In genomic region chr2:20542269-20542668, GRCh38 we compare ENCODE assay signal across 18 cellular contexts.
"Had no signal": no experiment of that assay in that cellular context is flagged by ENCODE, and none has a peak within 500 bp of the region (broad histone marks: within the 10 kb centered on the region; RNA-seq: fewer than 3 reads in every experiment).

No MANE protein-coding gene starts in this region.

- H3K9me3 Mint-ChIP-seq: activated CD4-positive, alpha-beta memory T cell treated with anti-CD3 and anti-CD28 coated beads, Interleukin-2, amount 10 ng/mL, durations not matched to agents 7 days and 5 days; activated naive CD4-positive, alpha-beta T cell treated with anti-CD3 and anti-CD28 coated beads, Interleukin-2, amount 10 ng/mL, durations not matched to agents 7 days and 5 days; activated naive CD8-positive, alpha-beta T cell treated with anti-CD3 and anti-CD28 coated beads for 36 hours; activated T-cell treated with anti-CD3 and anti-CD28 coated beads, Interleukin-2, amount 50 U/mL, for 72 hours; activated T-helper 2 cell treated with anti-CD3 and anti-CD28 coated beads, Interferon-gamma antibody, Interleukin-2, Interleukin-4, amounts not matched to agents 10 μg/mL and 5 μg/mL and 100 μg/mL, durations not matched to agents 14 hours and 24 hours and 36 hours had no signal

- H3K4me3 Mint-ChIP-seq: activated CD4-positive, alpha-beta memory T cell treated with anti-CD3 and anti-CD28 coated beads, Interleukin-2, amount 10 ng/mL, durations not matched to agents 7 days and 5 days; activated CD4-positive, alpha-beta T cell treated with anti-CD3 and anti-CD28 coated beads for 36 hours; activated naive CD4-positive, alpha-beta T cell treated with anti-CD3 and anti-CD28 coated beads, Interleukin-2, amount 10 ng/mL, durations not matched to agents 7 days and 5 days; activated naive CD8-positive, alpha-beta T cell treated with anti-CD3 and anti-CD28 coated beads for 36 hours; activated T-cell treated with anti-CD3 and anti-CD28 coated beads, Interleukin-2, amount 50 U/mL, for 72 hours had no signal

- H3K27ac ChIP-seq: breast epithelium, VCaP had no signal

- H3K4me1 Mint-ChIP-seq: activated CD4-positive, alpha-beta T cell treated with anti-CD3 and anti-CD28 coated beads for 36 hours; activated naive CD4-positive, alpha-beta T cell treated with anti-CD3 and anti-CD28 coated beads, Interleukin-2, amount 10 ng/mL, durations not matched to agents 7 days and 5 days; activated naive CD8-positive, alpha-beta T cell treated with anti-CD3 and anti-CD28 coated beads for 36 hours had no signal

- ATAC-seq: activated CD4-positive, alpha-beta T cell treated with anti-CD3 and anti-CD28 coated beads for 36 hours; activated T-cell treated with anti-CD3 and anti-CD28 coated beads, Interleukin-2, amount 50 U/mL, for 72 hours; K562 had no signal

- H3K36me3 ChIP-seq: breast epithelium had no signal

- H3K27me3 ChIP-seq: breast epithelium had no signal

- H3K9me3 ChIP-seq: breast epithelium had no signal

- H3K36me3 Mint-ChIP-seq: activated naive CD4-positive, alpha-beta T cell treated with anti-CD3 and anti-CD28 coated beads, Interleukin-2, amount 10 ng/mL, durations not matched to agents 7 days and 5 days; activated naive CD8-positive, alpha-beta T cell treated with anti-CD3 and anti-CD28 coated beads for 36 hours had no signal

- H3K27ac Mint-ChIP-seq: activated CD4-positive, alpha-beta memory T cell treated with anti-CD3 and anti-CD28 coated beads, Interleukin-2, amount 10 ng/mL, durations not matched to agents 7 days and 5 days; activated CD4-positive, alpha-beta T cell treated with anti-CD3 and anti-CD28 coated beads for 36 hours; activated naive CD4-positive, alpha-beta T cell treated with anti-CD3 and anti-CD28 coated beads, Interleukin-2, amount 10 ng/mL, durations not matched to agents 7 days and 5 days; activated naive CD8-positive, alpha-beta T cell treated with anti-CD3 and anti-CD28 coated beads for 36 hours; activated T-cell treated with anti-CD3 and anti-CD28 coated beads, Interleukin-2, amount 50 U/mL, for 72 hours; activated T-helper 2 cell treated with anti-CD3 and anti-CD28 coated beads, Interferon-gamma antibody, Interleukin-2, Interleukin-4, amounts not matched to agents 10 μg/mL and 5 μg/mL and 100 μg/mL, durations not matched to agents 14 hours and 24 hours and 36 hours had no signal

- DNase-seq: activated CD4-positive, alpha-beta memory T cell treated with anti-CD3 and anti-CD28 coated beads, Interleukin-2, amount 10 ng/mL, durations not matched to agents 7 days and 5 days; activated CD4-positive, alpha-beta T cell treated with anti-CD3 and anti-CD28 coated beads for 36 hours; activated CD4-positive, alpha-beta T cell treated with anti-CD3 and anti-CD28 coated beads, Interleukin-2, amount 50 U/mL, for 1 hour; activated gamma-delta T cell treated with Interleukin-2 at 50 U/mL for 16 hours; activated naive CD4-positive, alpha-beta T cell treated with anti-CD3 and anti-CD28 coated beads, Interleukin-2, amount 10 ng/mL, durations not matched to agents 7 days and 5 days; activated naive CD8-positive, alpha-beta T cell treated with anti-CD3 and anti-CD28 coated beads for 36 hours; activated T-cell treated with anti-CD3 and anti-CD28 coated beads for 4 hours; activated T-cell treated with anti-CD3 and anti-CD28 coated beads, Interleukin-2, amount 50 U/mL, for 72 hours; Kasumi-1; NCI-H1105 treated with DMSO at 0.1 percent for 48 hours; NCI-H1436 treated with DMSO at 0.1 percent for 48 hours; NCI-H2081; SIG-M5; T-helper 1 cell had no signal

- H3K27me3 Mint-ChIP-seq: activated CD4-positive, alpha-beta T cell treated with anti-CD3 and anti-CD28 coated beads for 36 hours; activated naive CD8-positive, alpha-beta T cell treated with anti-CD3 and anti-CD28 coated beads for 36 hours had no signal

- H3K4me3 ChIP-seq: breast epithelium, K562 had no signal
